Comparison of ENCODE assay signal across 1 cellular context in genomic region chr3:192869131-192870027, GRCh38.
TF ChIP-seq lines count a peak whose summit lies in the region.

No MANE protein-coding gene starts in this region.

TF ChIP-seq in A549, 52 proteins besides CTCF, POLR2A, EP300 and RAD21 (continued from another document):
- no peak for TF ChIP-seq MAX (IDR thresholded peaks at IDR 0.05)
- no peak for TF ChIP-seq CBX8 (IDR thresholded peaks at IDR 0.05)
